Comparison of ENCODE assay signal across 8 cellular contexts in genomic region chr1:75796376-75797272, GRCh38.
DNase-seq lines count a peak whose midpoint lies in the region; ATAC-seq lines count a peak whose summit lies in the region.

Gene MSH4, plus strand, starts transcription at chr1:75796882. Its CDS starts 104 bp downstream, at chr1:75796986.

- peak; percentile 42 for DNase-seq in activated CD4-positive, alpha-beta T cell treated with anti-CD3 and anti-CD28 coated beads for 48 hours
- no peak for DNase-seq in activated CD4-positive, alpha-beta T cell treated with anti-CD3 and anti-CD28 coated beads for 4 hours
- DNase-seq in NAMALWA (ENCODE audit: low spot score) (peak; percentile 41), cerebellar cortex (ENCODE audit: low spot score) (peak; percentile 68), NCI-H69 (lab: John Stamatoyannopoulos, UW) (no peak)
- peak; percentile 27 for DNase-seq in stimulated activated CD4-positive, alpha-beta T cell treated with anti-CD3 and anti-CD28 coated beads, Interleukin-4, amount 100 ng/mL, for 24 hours

- ATAC-seq in HG03439 (IDR thresholded peaks at IDR 0.05; ENCODE audit: unreplicated experiment) (no peak), HG02798 (IDR thresholded peaks at IDR 0.05; ENCODE audit: poor library complexity, unreplicated experiment) (no peak)

Comparison
In these comparisons a context has a peak if more than half of its experiments do, and no peak if none do; other contexts are left out.
1. DNase-seq: peak in activated CD4-positive, alpha-beta T cell treated with anti-CD3 and anti-CD28 coated beads for 48 hours (single experiment), NAMALWA (single experiment), cerebellar cortex (single experiment) and stimulated activated CD4-positive, alpha-beta T cell treated with anti-CD3 and anti-CD28 coated beads, Interleukin-4, amount 100 ng/mL, for 24 hours (single experiment); none in activated CD4-positive, alpha-beta T cell treated with anti-CD3 and anti-CD28 coated beads for 4 hours (0 of 2) and NCI-H69 (single experiment).